12 cellular contexts compared by ENCODE assay signal in genomic region chr7:138565451-138566114, GRCh38.
DNase-seq lines count a peak whose midpoint lies in the region; ATAC-seq and TF ChIP-seq lines count a peak whose summit lies in the region.
"Had no signal": no experiment of that assay in that cellular context is flagged by ENCODE, and none has a peak within 500 bp of the region (broad histone marks: within the 10 kb centered on the region; RNA-seq: fewer than 3 reads in every experiment).

No MANE protein-coding gene starts in this region.

- TF ChIP-seq CTCF in PC-9 (conservative IDR thresholded peaks at IDR 0.05) (no peak), transverse colon (IDR thresholded peaks at IDR 0.05) (no peak)

- no peak for TF ChIP-seq EP300 in transverse colon (IDR thresholded peaks at IDR 0.05; ENCODE audit: low read depth)

- H3K27me3 ChIP-seq in PC-9 (ENCODE audit: insufficient read depth, low read depth) (no peaks in the 10 kb centered on the region), transverse colon (no peaks in the 10 kb centered on the region)

- no peak overlapping the region for H2AFZ ChIP-seq in PC-9

- H3K4me1 ChIP-seq in PC-9 (replicated peaks; ENCODE audit: insufficient read depth) (peaks cover 18% of the 10 kb centered on the region), transverse colon (no peaks in the 10 kb centered on the region)
- H3K4me1 ChIP-seq: A549 had no signal

- H3K27ac ChIP-seq in PC-9 (no peak overlapping the region), transverse colon (no peak overlapping the region)
- H3K27ac ChIP-seq: A549 had no signal

- H3K36me3 ChIP-seq in PC-9 (ENCODE audit: low read depth) (peaks cover 31% of the 10 kb centered on the region), transverse colon (peaks cover 0 to 93% (median 38%) of the 10 kb centered on the region in 4 donors)

- CTCF ChIA-PET in PC-9 (lab: Charles Lee): interaction anchor here (0.6 kb wide), 1 partner anchor 23 kb away, joined by 3 read pairs; no protein-coding TSS in a partner anchor

- no peaks in the 10 kb centered on the region for H3K79me2 ChIP-seq in PC-9 (ENCODE audit: low read depth)

- POLR2A ChIA-PET in PC-9 (lab: Charles Lee; ENCODE audit: unreplicated experiment): no interaction called here

- H4K20me1 ChIP-seq in PC-9 (ENCODE audit: insufficient read depth): no peaks in the 10 kb centered on the region

- H3K4me3 ChIP-seq in PC-9: 0 out of 2 replicates have a peak overlapping the region, but pooled peaks have one; percentile 18
- no peak overlapping the region for H3K4me3 ChIP-seq in transverse colon
- H3K4me3 ChIP-seq: A549 had no signal

- H3K4me2 ChIP-seq in PC-9: no peak overlapping the region
- H3K4me2 ChIP-seq: A549 had no signal

- peak; percentile 15 for DNase-seq in NCI-H1436 (lab: John Stamatoyannopoulos, UW)
- no peak for DNase-seq in NCI-H1436 treated with DMSO at 0.1 percent for 48 hours (lab: John Stamatoyannopoulos, UW)
- DNase-seq in PC-9: peak in 1 of 2 experiments; percentile 43
- peak; percentile 20 for DNase-seq in retina
- no peak for DNase-seq in transverse colon
- DNase-seq in AG08395 (ENCODE audit: low spot score): no peak
- DNase-seq: activated CD8-positive, alpha-beta memory T cell treated with anti-CD3 and anti-CD28 coated beads, Interleukin-2, amount 50 U/mL, for 4 hours; SHP77 treated with DMSO at 0.1 percent for 48 hours; stimulated activated CD4-positive, alpha-beta T cell treated with anti-CD3 and anti-CD28 coated beads, Interleukin-4, amount 100 ng/mL, for 4 hours had no signal

- no TSS peak for BruUV-seq in PC-9 (replicated peaks; lab: Mats Ljungman, UMichigan)

- in situ Hi-C loops in transverse colon (cut with MboI; ENCODE audit: low pct_ligation_motif_present in 1 of 4, low pct_unique_long_range_greater_than_20kb in 1 of 4, low sequenced_read_pairs in 3 of 4): no loop called here

- ATAC-seq in esophagus mucosa: peak; percentile 28
- no peak for ATAC-seq in HG03521 (IDR thresholded peaks at IDR 0.05; ENCODE audit: unreplicated experiment)
- ATAC-seq: A549 had no signal

- H3K9me2 ChIP-seq in PC-9 (ENCODE audit: insufficient read depth): no peaks in the 10 kb centered on the region

- H3K9me3 ChIP-seq in PC-9 (ENCODE audit: insufficient read depth, low read depth): peaks cover 24% of the 10 kb centered on the region
- peaks cover 29 to 35% of the 10 kb centered on the region in 2 donors for H3K9me3 ChIP-seq in transverse colon

- peaks cover 21% of the 10 kb centered on the region; the same call in 1 of the 2 replicates for H3F3A ChIP-seq in PC-9 (ENCODE audit: insufficient read depth, low read depth)

- intact Hi-C loops in PC-9 (cut with micrococcal nuclease; ENCODE audit: unreplicated experiment) (loop anchor here (2.0 kb wide), 2 partner anchors 93 to 105 kb away; partner anchors contain the start of gene TRIM24), transverse colon (cut with DNase I; ENCODE audit: low total_unique reads) (no loop called here)

- WGBS in transverse colon (ENCODE audit: low coverage in 1 of 2), 2 donors: 96 to 100% methylated on average over 2 to 8 of the region's 8 CpGs

- TF ChIP-seq POLR2A in transverse colon (IDR thresholded peaks at IDR 0.05): no peak

Comparison
In these comparisons a context has a peak if more than half of its experiments do, and no peak if none do; other contexts are left out.
1. DNase-seq: peak in NCI-H1436 (single experiment) and retina (single experiment); none in NCI-H1436 treated with DMSO at 0.1 percent for 48 hours (single experiment), transverse colon (single experiment) and AG08395 (single experiment).